In the genomic region with DNA sequence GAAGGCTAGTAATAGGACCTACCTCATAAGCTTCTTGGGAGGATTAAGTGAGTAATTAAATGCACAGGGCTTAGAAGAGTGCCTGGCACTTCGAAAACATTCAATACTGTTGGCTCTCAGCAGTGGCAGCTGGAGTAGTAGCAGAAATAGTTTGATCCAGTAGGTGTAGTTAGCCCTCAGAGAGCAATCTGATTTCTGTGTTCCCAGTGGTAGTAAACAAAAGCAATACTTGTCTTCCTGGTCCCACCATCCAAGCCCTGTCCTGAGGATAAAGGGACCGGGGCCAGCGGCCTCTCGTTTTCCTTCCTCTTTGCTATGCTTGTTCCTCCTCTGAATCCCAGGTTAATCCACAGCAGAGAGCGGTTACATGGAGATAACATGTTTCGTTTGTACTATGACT, we compare ENCODE assay signal across 16 cellular contexts.
DNase-seq lines count a peak whose midpoint lies in the region; ATAC-seq and TF ChIP-seq lines count a peak whose summit lies in the region.
"Had no signal": no experiment of that assay in that cellular context is flagged by ENCODE, and none has a peak within 500 bp of the region (broad histone marks: within the 10 kb centered on the region; RNA-seq: fewer than 3 reads in every experiment).

No MANE protein-coding gene starts in this region.

- in situ Hi-C loops in GM13976 (cut with MboI; ENCODE audit: low sequenced_read_pairs, unreplicated experiment) = no loop called here

- H3K4me3 ChIP-seq in esophagus squamous epithelium (no peak overlapping the region), mesodermal cell (ENCODE audit: extremely low read depth, insufficient read depth, low read length, poor library complexity, severe bottlenecking) (no peak overlapping the region), thoracic aorta (no peak overlapping the region)

- no peaks in the 10 kb centered on the region for H3K36me3 ChIP-seq in esophagus squamous epithelium
- H3K36me3 ChIP-seq in mesodermal cell (ENCODE audit: control insufficient read depth, insufficient read depth, low read length) = peaks cover 41% of the 10 kb centered on the region
- peaks cover 5% of the 10 kb centered on the region for H3K36me3 ChIP-seq in thoracic aorta

- intact Hi-C loops in esophagus squamous epithelium (cut with DNase I) = no loop called here

- H3K9me3 ChIP-seq in esophagus squamous epithelium (no peaks in the 10 kb centered on the region), mesodermal cell (ENCODE audit: control insufficient read depth, low read length) (no peaks in the 10 kb centered on the region), thoracic aorta (no peaks in the 10 kb centered on the region)

- DNase-seq in NCI-H82 treated with DMSO at 0.1 percent for 48 hours (lab: John Stamatoyannopoulos, UW; ENCODE audit: unreplicated experiment) (peak; percentile 76), esophagus squamous epithelium (lab: John Stamatoyannopoulos, UW) (no peak), thoracic aorta (ENCODE audit: low spot score) (no peak), GM13976 (ENCODE audit: low spot score) (no peak), dedifferentiated amniotic fluid mesenchymal stem cell (ENCODE audit: extremely low spot score) (no peak), NCI-H1092 treated with DMSO at 0.1 percent for 48 hours (lab: John Stamatoyannopoulos, UW) (no peak)
- DNase-seq: activated CD4-positive, alpha-beta T cell treated with anti-CD3 and anti-CD28 coated beads for 4 hours; activated T-cell treated with anti-CD3 and anti-CD28 coated beads for 4 hours; DND-41; NCI-H146; NCI-H526 treated with DMSO at 0.1 percent for 48 hours; T-helper 17 cell had no signal

- ATAC-seq in thoracic aorta (ENCODE audit: insufficient number of reproducible peaks, low FRiP score, low read depth) (no peak), HG02763 (IDR thresholded peaks at IDR 0.05; ENCODE audit: unreplicated experiment) (no peak)
- ATAC-seq: activated naive CD4-positive, alpha-beta T cell treated with anti-CD3 and anti-CD28 coated beads, Interleukin-2, amount 50 U/mL, for 72 hours; T-helper 17 cell had no signal

- peaks cover 0 to 3% (median 0%) of the 10 kb centered on the region in 4 donors for H3K27me3 ChIP-seq in esophagus squamous epithelium
- no peaks in the 10 kb centered on the region for H3K27me3 ChIP-seq in thoracic aorta (replicated peaks; ENCODE audit: insufficient read depth)

- H3K4me1 ChIP-seq in esophagus squamous epithelium (peaks cover 0 to 11% (median 4%) of the 10 kb centered on the region in 3 donors), mesodermal cell (ENCODE audit: control insufficient read depth, insufficient read depth, low read length, poor library complexity, severe bottlenecking) (peaks cover 29% of the 10 kb centered on the region), thoracic aorta (ENCODE audit: control insufficient read depth in 1 of 2, low read depth in 2 of 2) (peaks cover 17 to 57% of the 10 kb centered on the region in 2 donors)

- TF ChIP-seq POLR2A in esophagus squamous epithelium (IDR thresholded peaks at IDR 0.05) = no peak

- 78 to 82% methylated on average over 6 of the region's 6 CpGs for WGBS in esophagus squamous epithelium, 2 donors
- 86 to 100% methylated on average over 1 to 3 of the region's 6 CpGs for WGBS in mesodermal cell (ENCODE audit: insufficient coverage in 2 of 2), 2 experiments

- peak overlapping the region in 3 of 4 donors; percentile 23 to 38 (median 31) for H3K27ac ChIP-seq in esophagus squamous epithelium
- peak overlapping the region; percentile 72 for H3K27ac ChIP-seq in mesodermal cell (ENCODE audit: low read depth, low read length, severe bottlenecking)
- H3K27ac ChIP-seq in thoracic aorta = peak overlapping the region; percentile 20 to 72
- H3K27ac ChIP-seq: KMS-11 had no signal

- TF ChIP-seq CTCF in esophagus squamous epithelium (IDR thresholded peaks at IDR 0.05) (no peak), thoracic aorta (IDR thresholded peaks at IDR 0.05) (no peak), GM13976 (IDR thresholded peaks at IDR 0.05; ENCODE audit: borderline replicate concordance, control extremely low read depth, extremely low read depth, insufficient read depth, missing control alignments) (no peak)
